10 cellular contexts compared by ENCODE assay signal in genomic region chr10:69554611-69555010, GRCh38. TPM values are rescaled to one million over a fixed set of nuclear protein-coding genes. Genes with fewer than 3 reads are reported as not detected.
"Had no signal": no experiment of that assay in that cellular context is flagged by ENCODE, and none has a peak within 500 bp of the region (broad histone marks: within the 10 kb centered on the region; RNA-seq: fewer than 3 reads in every experiment).

No MANE protein-coding gene starts in this region.

- DNase-seq: GM23248, GOT3, H7, HFFc6 had no signal

- H3K4me1 ChIP-seq: HAP-1 had no signal

- H3K4me3 ChIP-seq: GM23248, HAP-1 had no signal

- H3K36me3 Mint-ChIP-seq: IgD-negative memory B cell had no signal

- H3K27ac ChIP-seq: GM23248, HL-60 had no signal

- H3K9ac ChIP-seq: GM23248 had no signal

- H3K27ac Mint-ChIP-seq: HFFc6, IgD-negative memory B cell had no signal

- H3K36me3 ChIP-seq: HAP-1 had no signal

- H3K4me3 Mint-ChIP-seq: HFFc6 had no signal

- H2AFZ ChIP-seq: GM23248 had no signal

RNA-seq across cellular contexts. Expression of gene NEUROG3, which starts 18.6 kb away (rescaled TPM):
- total RNA-seq: GM23248, H4, HepG2, HFFc6, HT1080 had no signal
